Comparison of ENCODE assay signal across 9 cellular contexts in genomic region chr9:76756273-76756650, GRCh38. TPM values are rescaled to one million over a fixed set of nuclear protein-coding genes. Genes with fewer than 3 reads are reported as not detected.
DNase-seq lines count a peak whose midpoint lies in the region; ATAC-seq, FAIRE-seq and TF ChIP-seq lines count a peak whose summit lies in the region.
"Had no signal": no experiment of that assay in that cellular context is flagged by ENCODE, and none has a peak within 500 bp of the region (broad histone marks: within the 10 kb centered on the region; RNA-seq: fewer than 3 reads in every experiment).

No MANE protein-coding gene starts in this region.

- no peaks in the 10 kb centered on the region for H3K36me3 ChIP-seq in kidney (ENCODE audit: control insufficient read depth in 1 of 2, insufficient read depth in 2 of 2, low read length in 2 of 2)

- no peak for TF ChIP-seq CTCF in kidney (IDR thresholded peaks at IDR 0.05; ENCODE audit: borderline replicate concordance, extremely low read depth, insufficient read depth)

- no peaks in the 10 kb centered on the region for H3K9me3 Mint-ChIP-seq in effector memory CD8-positive, alpha-beta T cell

- peaks cover 0 to 17% of the 10 kb centered on the region in 2 donors for H3K27me3 Mint-ChIP-seq in effector memory CD8-positive, alpha-beta T cell

- peak; percentile 67 for FAIRE-seq in GM19239 (lab: Jason Lieb, UNC)
- no peak for FAIRE-seq in kidney (lab: Jason Lieb, UNC)
- FAIRE-seq: astrocyte had no signal

- H3K4me3 Mint-ChIP-seq in effector memory CD8-positive, alpha-beta T cell: no peak overlapping the region

- ATAC-seq in SK-N-SH treated with all-trans-retinoic acid at 6 μM for 48 hours: peak; percentile 93
- ATAC-seq in effector memory CD8-positive, alpha-beta T cell (replicated peaks): no peak
- ATAC-seq in HG03139 (IDR thresholded peaks at IDR 0.05; ENCODE audit: unreplicated experiment): no peak

- no peak overlapping the region for H3K4me3 ChIP-seq in kidney (ENCODE audit: low read length in 2 of 2)

- H3K36me3 Mint-ChIP-seq in effector memory CD8-positive, alpha-beta T cell (ENCODE audit: insufficient read depth): no peaks in the 10 kb centered on the region

- no peak overlapping the region for H3K27ac Mint-ChIP-seq in effector memory CD8-positive, alpha-beta T cell

- H3K9me3 ChIP-seq in kidney (ENCODE audit: control insufficient read depth in 1 of 2, low read length in 2 of 2): no peaks in the 10 kb centered on the region

- intact Hi-C loops in kidney (cut with DNase I): no loop called here

- DNase-seq in AG08396 (ENCODE audit: low spot score) (peak; percentile 39), GM19239 (ENCODE audit: insufficient read length, low spot score) (no peak), LHCN-M2 (ENCODE audit: low read depth) (peak; percentile 69), kidney (peak; percentile 77), HK-2 (ENCODE audit: unreplicated experiment) (no peak)
- DNase-seq in effector memory CD8-positive, alpha-beta T cell: no peak

- H3K4me1 Mint-ChIP-seq in effector memory CD8-positive, alpha-beta T cell (ENCODE audit: low read depth in 2 of 2): peaks cover 3 to 5% of the 10 kb centered on the region in 2 donors

- H3K4me1 ChIP-seq in kidney (ENCODE audit: control insufficient read depth in 1 of 2, insufficient read depth in 1 of 2, low read depth in 1 of 2, low read length in 2 of 2): peaks cover 3 to 4% of the 10 kb centered on the region in 2 donors

- H3K9ac ChIP-seq in kidney (ENCODE audit: low read length in 2 of 2): no peak overlapping the region

- H3K27ac ChIP-seq in kidney (ENCODE audit: low read depth in 2 of 2, low read length in 2 of 2): no peak overlapping the region

TF ChIP-seq in SK-N-SH treated with all-trans-retinoic acid at 6 μM for 48 hours, 23 proteins besides CTCF, POLR2A, EP300 and RAD21:
- TF ChIP-seq SNAI2 (CRISPR knock-in tag; IDR thresholded peaks at IDR 0.05) (no peak), ARNTL (CRISPR knock-in tag; IDR thresholded peaks at IDR 0.05; ENCODE audit: borderline replicate concordance, low read depth) (no peak), ZFP3 (CRISPR knock-in tag; IDR thresholded peaks at IDR 0.05) (no peak), CREB5 (CRISPR knock-in tag; IDR thresholded peaks at IDR 0.05; ENCODE audit: low read depth) (no peak), ZFP30 (CRISPR knock-in tag; IDR thresholded peaks at IDR 0.05) (no peak), CSRNP3 (CRISPR knock-in tag; IDR thresholded peaks at IDR 0.05) (no peak), PATZ1 (CRISPR knock-in tag; IDR thresholded peaks at IDR 0.05; ENCODE audit: borderline replicate concordance) (no peak), BACH2 (CRISPR knock-in tag; IDR thresholded peaks at IDR 0.05; ENCODE audit: borderline replicate concordance) (no peak), PPARA (CRISPR knock-in tag; IDR thresholded peaks at IDR 0.05; ENCODE audit: borderline replicate concordance) (no peak), TOX (CRISPR knock-in tag; IDR thresholded peaks at IDR 0.05; ENCODE audit: borderline replicate concordance) (no peak), ZNF565 (CRISPR knock-in tag; conservative IDR thresholded peaks at IDR 0.05; ENCODE audit: low read depth) (no peak), ZNF70 (CRISPR knock-in tag; IDR thresholded peaks at IDR 0.05) (no peak), CSDC2 (CRISPR knock-in tag; IDR thresholded peaks at IDR 0.05) (no peak), TCF4 (CRISPR knock-in tag; IDR thresholded peaks at IDR 0.05; ENCODE audit: borderline replicate concordance) (no peak), TSHZ2 (CRISPR knock-in tag; IDR thresholded peaks at IDR 0.05) (no peak), ZC3H10 (CRISPR knock-in tag; IDR thresholded peaks at IDR 0.05) (no peak), ESRRG (CRISPR knock-in tag; IDR thresholded peaks at IDR 0.05) (no peak), POU6F1 (CRISPR knock-in tag; IDR thresholded peaks at IDR 0.05; ENCODE audit: borderline replicate concordance, low read depth) (no peak), ZNF8 (CRISPR knock-in tag; IDR thresholded peaks at IDR 0.05) (no peak), GLIS3 (CRISPR knock-in tag; IDR thresholded peaks at IDR 0.05) (no peak)

RNA-seq across cellular contexts. Expression of gene PCA3, which starts 8.0 kb away (rescaled TPM):
- total RNA-seq in LHCN-M2 (2014; rRNA removed) (0.29 TPM in 1 of 2 replicates, not detected in the other), kidney (not detected)
- polyA plus RNA-seq in LHCN-M2 (2012): 7.6 TPM
- polyA plus RNA-seq in kidney (ENCODE audit: insufficient read depth, low read depth, low replicate concordance): 0.11 TPM
- total RNA-seq: astrocyte had no signal

Comparison
In these comparisons a context has a peak if more than half of its experiments do, and no peak if none do; other contexts are left out.
1. DNase-seq: peak in AG08396 (single experiment), LHCN-M2 (single experiment) and kidney (single experiment); none in GM19239 (single experiment), effector memory CD8-positive, alpha-beta T cell (0 of 3) and HK-2 (single experiment).